16 cellular contexts compared by ENCODE assay signal in genomic region chr11:47280860-47281259, GRCh38. TPM values are rescaled to one million over a fixed set of nuclear protein-coding genes. Genes with fewer than 3 reads are reported as not detected.
DNase-seq lines count a peak whose midpoint lies in the region; ATAC-seq and TF ChIP-seq lines count a peak whose summit lies in the region.
"Had no signal": no experiment of that assay in that cellular context is flagged by ENCODE, and none has a peak within 500 bp of the region (broad histone marks: within the 10 kb centered on the region; RNA-seq: fewer than 3 reads in every experiment).

No MANE protein-coding gene starts in this region.

- no peak overlapping the region for H4K91ac ChIP-seq in H9 (ENCODE audit: insufficient read length, low read depth, low read length)

- H3K56ac ChIP-seq in H9 (ENCODE audit: insufficient read length, low read depth, low read length), result no peak overlapping the region

- H2AFZ ChIP-seq in H9 (ENCODE audit: low read length), result no peak overlapping the region
- H2AFZ ChIP-seq: GM23248 had no signal

- H3K9ac ChIP-seq in H9 (ENCODE audit: extremely low read depth, insufficient read length, low read length), result no peak overlapping the region
- H3K9ac ChIP-seq: GM23248 had no signal

- ATAC-seq in left cardiac atrium, result no peak

- no peak overlapping the region for H4K5ac ChIP-seq in H9 (ENCODE audit: insufficient read length, low read depth, low read length)

- peaks cover 39 to 83% (median 74%) of the 10 kb centered on the region in 3 experiments; a peak in 6 of 7 replicates for H3K36me3 Mint-ChIP-seq in H9 (ENCODE audit: insufficient read depth in 1 of 3, low read depth in 3 of 3)
- peaks cover 51% of the 10 kb centered on the region for H3K36me3 Mint-ChIP-seq in activated CD4-positive, alpha-beta memory T cell treated with anti-CD3 and anti-CD28 coated beads for 36 hours

- H3K18ac ChIP-seq in H9 (ENCODE audit: insufficient read length, low read depth, low read length), result no peak overlapping the region

- H3K4me3 Mint-ChIP-seq in H9, result peak overlapping the region in 1 of 2 experiments; percentile 19; a peak in 1 of 5 replicates
- no peak overlapping the region for H3K4me3 Mint-ChIP-seq in activated CD4-positive, alpha-beta memory T cell treated with anti-CD3 and anti-CD28 coated beads for 36 hours
- H3K4me3 Mint-ChIP-seq: B cell; CD4-positive, alpha-beta T cell had no signal

- no peaks in the 10 kb centered on the region for H3K27me3 Mint-ChIP-seq in H9 (ENCODE audit: low read depth)
- no peaks in the 10 kb centered on the region for H3K27me3 Mint-ChIP-seq in activated CD4-positive, alpha-beta memory T cell treated with anti-CD3 and anti-CD28 coated beads for 36 hours
- H3K27me3 Mint-ChIP-seq: B cell; CD4-positive, alpha-beta T cell had no signal

- no peak overlapping the region for H3T11ph ChIP-seq in H9 (ENCODE audit: low read length)

- no peaks in the 10 kb centered on the region for H3K9me3 ChIP-seq in H9 (ENCODE audit: control insufficient read depth, low read depth, low read length)
- no peaks in the 10 kb centered on the region for H3K9me3 ChIP-seq in left ventricle myocardium inferior (replicated peaks)
- H3K9me3 ChIP-seq: HAP-1 had no signal

- no peaks in the 10 kb centered on the region for H3K9me3 Mint-ChIP-seq in H9
- no peaks in the 10 kb centered on the region for H3K9me3 Mint-ChIP-seq in activated CD4-positive, alpha-beta memory T cell treated with anti-CD3 and anti-CD28 coated beads for 36 hours
- H3K9me3 Mint-ChIP-seq: CD4-positive, alpha-beta T cell had no signal

- H2AK5ac ChIP-seq in H9 (ENCODE audit: insufficient read length, low read length), result no peak overlapping the region

- POLR2A ChIA-PET in activated CD4-positive, alpha-beta memory T cell treated with anti-CD3 and anti-CD28 coated beads for 36 hours (lab: Charles Lee), result interaction anchor here (2.1 kb wide), 1 partner anchor 10 kb away, joined by 5 read pairs; no protein-coding TSS in a partner anchor

- no peak overlapping the region for H3K4me3 ChIP-seq in left ventricle myocardium inferior
- H3K4me3 ChIP-seq: GM23248, HAP-1 had no signal

- H2BK15ac ChIP-seq in H9 (ENCODE audit: low read depth, low read length), result no peak overlapping the region

- H3K4ac ChIP-seq in H9 (ENCODE audit: low read depth, low read length), result no peak overlapping the region

- H3K79me2 ChIP-seq in H9 (ENCODE audit: insufficient read depth, low read length), result no peaks in the 10 kb centered on the region

- no peaks in the 10 kb centered on the region for H4K20me1 ChIP-seq in H9 (ENCODE audit: control insufficient read depth, insufficient read depth, insufficient read length)

- TF ChIP-seq CTCF in H9 (conservative IDR thresholded peaks at IDR 0.05) (no peak), left ventricle myocardium inferior (IDR thresholded peaks at IDR 0.05; ENCODE audit: borderline replicate concordance) (no peak)

- no peak overlapping the region for H2BK12ac ChIP-seq in H9 (ENCODE audit: insufficient read length, low read depth, low read length)

- no peak overlapping the region for H3K4me2 ChIP-seq in H9 (ENCODE audit: insufficient read depth, insufficient read length, low read length)

- H3K27me3 ChIP-seq in H9 (ENCODE audit: insufficient read depth, low read length) (no peaks in the 10 kb centered on the region), left ventricle myocardium inferior (ENCODE audit: low read depth) (no peaks in the 10 kb centered on the region)

- no peak overlapping the region for H2BK20ac ChIP-seq in H9 (ENCODE audit: low read depth, low read length, poor library complexity, severe bottlenecking)

- no peaks in the 10 kb centered on the region for H3K79me1 ChIP-seq in H9 (ENCODE audit: insufficient read depth, low read depth, low read length, poor library complexity, severe bottlenecking)

- H3K4me1 ChIP-seq in H9 (ENCODE audit: insufficient read depth, low read length), result no peaks in the 10 kb centered on the region
- peaks cover 55% of the 10 kb centered on the region for H3K4me1 ChIP-seq in left ventricle myocardium inferior
- H3K4me1 ChIP-seq: HAP-1 had no signal

- no peak overlapping the region for H2BK5ac ChIP-seq in H9 (ENCODE audit: insufficient read length, low read length)

- H3K4me1 Mint-ChIP-seq in H9, result peaks cover 2 to 19% of the 10 kb centered on the region in 2 experiments; a peak in 3 of 4 replicates
- H3K4me1 Mint-ChIP-seq in activated CD4-positive, alpha-beta memory T cell treated with anti-CD3 and anti-CD28 coated beads for 36 hours (ENCODE audit: low read depth), result no peaks in the 10 kb centered on the region
- H3K4me1 Mint-ChIP-seq: B cell had no signal

- H3K27ac ChIP-seq in H9 (ENCODE audit: insufficient read length, low read depth, low read length), result no peak overlapping the region
- H3K27ac ChIP-seq in left ventricle myocardium inferior (replicated peaks), result peak overlapping the region; percentile 77
- H3K27ac ChIP-seq: GM23248 had no signal

- peak overlapping the region in 2 of 3 experiments; percentile 62 to 75; a peak in 6 of 7 replicates for H3K27ac Mint-ChIP-seq in H9
- H3K27ac Mint-ChIP-seq in activated CD4-positive, alpha-beta memory T cell treated with anti-CD3 and anti-CD28 coated beads for 36 hours, result no peak overlapping the region
- H3K27ac Mint-ChIP-seq: B cell; CD4-positive, alpha-beta T cell had no signal

- no peak overlapping the region for H3K23ac ChIP-seq in H9 (ENCODE audit: insufficient read length, low read depth, low read length)

- H3K23me2 ChIP-seq in H9 (ENCODE audit: insufficient read length, low read depth, low read length, poor library complexity, severe bottlenecking), result no peaks in the 10 kb centered on the region

- H3K36me3 ChIP-seq in left ventricle myocardium inferior, result peaks cover 100% of the 10 kb centered on the region

- DNase-seq in cardiac septum (ENCODE audit: low spot score), result peak; percentile 47
- no peak for DNase-seq in left cardiac atrium
- no peak for DNase-seq in H9
- no peak for DNase-seq in left ventricle myocardium inferior
- DNase-seq in posterior vena cava (ENCODE audit: low spot score), result peak; percentile 2
- no peak for DNase-seq in NCI-H1417 treated with DMSO at 0.1 percent for 48 hours (lab: John Stamatoyannopoulos, UW)
- DNase-seq in activated CD4-positive, alpha-beta memory T cell treated with anti-CD3 and anti-CD28 coated beads for 36 hours, result no peak
- no peak for DNase-seq in anterior cingulate cortex (lab: John Stamatoyannopoulos, UW)
- DNase-seq: ACHN; C1 segment of cervical spinal cord; Calu3; CD4-positive, alpha-beta T cell; DMS 273 treated with DMSO at 0.1 percent for 48 hours; GM23248 had no signal

- no peak overlapping the region for H4K8ac ChIP-seq in H9 (replicated peaks; ENCODE audit: insufficient read length, low read depth, low read length)

- no peak overlapping the region for H2BK120ac ChIP-seq in H9 (ENCODE audit: low read depth, low read length, poor library complexity, severe bottlenecking)

- no peak overlapping the region for H3K14ac ChIP-seq in H9 (ENCODE audit: insufficient read depth, low read length)

- CTCF ChIA-PET in activated CD4-positive, alpha-beta memory T cell treated with anti-CD3 and anti-CD28 coated beads for 36 hours (lab: Charles Lee), result interaction anchor here (1.4 kb wide), 2 partner anchors 10 to 22 kb away, joined by 6 read pairs; no protein-coding TSS in a partner anchor

- no CpG with 5 or more reads among the region's 5 CpGs for WGBS in H9 (ENCODE audit: extremely low coverage, insufficient read length, low lambda C conversion rate)

- intact Hi-C loops in cardiac septum (cut with DNase I), result no loop called here
- intact Hi-C loops in left cardiac atrium (cut with DNase I), result no loop called here
- intact Hi-C loops in left ventricle myocardium inferior (cut with micrococcal nuclease), result no loop called here
- intact Hi-C loops in posterior vena cava (cut with DNase I), result no loop called here
- intact Hi-C loops in activated CD4-positive, alpha-beta memory T cell treated with anti-CD3 and anti-CD28 coated beads for 36 hours (cut with micrococcal nuclease), result no loop called here

RNA-seq across cellular contexts. Expression of gene MADD, which starts 10.9 kb away (rescaled TPM):
- 33.1 TPM for total RNA-seq in cardiac septum
- total RNA-seq in left cardiac atrium, result 10 to 100 TPM; 29.5 to 37.0 TPM
- 36.9 and 41.0 TPM in 2 replicates for total RNA-seq in H9 (2021)
- 40.9 TPM for total RNA-seq in left ventricle myocardium inferior
- total RNA-seq in posterior vena cava, result 10 to 100 TPM; 32.4 to 32.5 TPM
- 10 to 100 TPM; 58.2 to 62.1 TPM for total RNA-seq in activated CD4-positive, alpha-beta memory T cell treated with anti-CD3 and anti-CD28 coated beads for 36 hours

RNA-seq across cellular contexts. Expression of gene NR1H3, which starts 23.1 kb away (rescaled TPM):
- 7.1 TPM for total RNA-seq in cardiac septum
- total RNA-seq in left cardiac atrium, result 10 to 100 TPM; 18.2 to 44.9 TPM
- total RNA-seq in H9 (2021), result 25.2 and 26.3 TPM in 2 replicates
- 11.7 TPM for total RNA-seq in left ventricle myocardium inferior
- total RNA-seq in posterior vena cava, result 10 to 100 TPM; 11.9 to 24.8 TPM
- total RNA-seq in activated CD4-positive, alpha-beta memory T cell treated with anti-CD3 and anti-CD28 coated beads for 36 hours, result 10 to 100 TPM; 13.0 to 14.0 TPM

RNA-seq across cellular contexts. Expression of gene ACP2, which starts 32.2 kb away (rescaled TPM):
- total RNA-seq in cardiac septum, result 17.3 TPM
- total RNA-seq in left cardiac atrium, result 10 to 100 TPM; 25.1 to 26.2 TPM
- total RNA-seq in H9 (2021), result 29.3 and 29.5 TPM in 2 replicates
- 17.7 TPM for total RNA-seq in left ventricle myocardium inferior
- total RNA-seq in posterior vena cava, result 10 to 100 TPM; 18.0 to 25.1 TPM
- 10 to 100 TPM; 10.1 to 12.2 TPM for total RNA-seq in activated CD4-positive, alpha-beta memory T cell treated with anti-CD3 and anti-CD28 coated beads for 36 hours

Comparison
In these comparisons a context has a peak if more than half of its experiments do, and no peak if none do; other contexts are left out.
1. DNase-seq: peak in cardiac septum (single experiment) and posterior vena cava (single experiment); none in left cardiac atrium (single experiment), H9 (single experiment), left ventricle myocardium inferior (single experiment), NCI-H1417 treated with DMSO at 0.1 percent for 48 hours (single experiment), activated CD4-positive, alpha-beta memory T cell treated with anti-CD3 and anti-CD28 coated beads for 36 hours (single experiment) and anterior cingulate cortex (0 of 58).